ENCODE assay signal across 8 cellular contexts in genomic region chr15:44662478-44663409, GRCh38. TPM values are rescaled to one million over a fixed set of nuclear protein-coding genes. Genes with fewer than 3 reads are reported as not detected.
DNase-seq lines count a peak whose midpoint lies in the region; ATAC-seq, FAIRE-seq and TF ChIP-seq lines count a peak whose summit lies in the region.

No MANE protein-coding gene starts in this region.

- no peaks in the 10 kb centered on the region for H3K27me3 ChIP-seq in bronchial epithelial cell (ENCODE audit: control insufficient read depth, insufficient read depth, low read length)
- H3K27me3 ChIP-seq in kidney epithelial cell (ENCODE audit: control insufficient read depth, insufficient read depth, low read length): no peaks in the 10 kb centered on the region

- ATAC-seq in GM18499 (IDR thresholded peaks at IDR 0.05; ENCODE audit: insufficient read depth, unreplicated experiment) (peak; percentile 22), HG02840 (IDR thresholded peaks at IDR 0.05; ENCODE audit: low FRiP score, unreplicated experiment) (peak; percentile 40)

- FAIRE-seq in bronchial epithelial cell (lab: Jason Lieb, UNC): no peak

- H3K4me3 ChIP-seq in WI38 (ENCODE audit: low read depth, low read length) (peak overlapping the region; percentile 100), bronchial epithelial cell (ENCODE audit: low read depth, low read length) (peak overlapping the region; percentile 99), kidney epithelial cell (ENCODE audit: low read depth, low read length) (peak overlapping the region; percentile 90)

- DNase-seq in NCI-H146 treated with DMSO at 0.1 percent for 48 hours (lab: John Stamatoyannopoulos, UW; ENCODE audit: unreplicated experiment): peak; percentile 26
- peak; percentile 58 for DNase-seq in bronchial epithelial cell (ENCODE audit: low read depth)
- no peak for DNase-seq in kidney epithelial cell (ENCODE audit: low read depth)
- peak; percentile 45 to 77 (median 58) for DNase-seq in stimulated activated CD4-positive, alpha-beta T cell treated with anti-CD3 and anti-CD28 coated beads, Interleukin-1b, Interleukin-23, amount 100 ng/mL, for 24 hours (ENCODE audit: low read depth in 4 of 4, low spot score in 1 of 4)
- no peak for DNase-seq in hippocampal formation (lab: John Stamatoyannopoulos, UW)

- TF ChIP-seq CTCF in WI38 (IDR thresholded peaks at IDR 0.05; ENCODE audit: low read depth, low read length) (no peak), bronchial epithelial cell (IDR thresholded peaks at IDR 0.05; ENCODE audit: insufficient read depth, low read length, severe bottlenecking) (no peak), kidney epithelial cell (IDR thresholded peaks at IDR 0.05; ENCODE audit: insufficient read depth, low read length, poor library complexity, severe bottlenecking) (no peak)

- H3K36me3 ChIP-seq in bronchial epithelial cell (ENCODE audit: control insufficient read depth, insufficient read depth, low read length) (peaks cover 2% of the 10 kb centered on the region), kidney epithelial cell (ENCODE audit: control insufficient read depth, insufficient read depth, low read length) (no peaks in the 10 kb centered on the region)

RNA-seq across cellular contexts. Expression of gene SPG11, which starts 0.7 kb away (rescaled TPM):
- total RNA-seq in bronchial epithelial cell (49.8 and 65.5 TPM in 2 replicates), kidney epithelial cell (63.3 and 68.5 TPM in 2 replicates)

RNA-seq across cellular contexts. Expression of gene PATL2, which starts 48.4 kb away (rescaled TPM):
- total RNA-seq in bronchial epithelial cell (0.13 TPM in 1 of 2 replicates, not detected in the other), kidney epithelial cell (0.33 TPM in 1 of 2 replicates, not detected in the other)

RNA-seq across cellular contexts. Expression of gene B2M, which starts 48.6 kb away (rescaled TPM):
- 681 and 808 TPM in 2 replicates for total RNA-seq in bronchial epithelial cell
- 853 and 956 TPM in 2 replicates for total RNA-seq in kidney epithelial cell

Comparison
In these comparisons a context has a peak if more than half of its experiments do, and no peak if none do; other contexts are left out.
1. DNase-seq: peak in NCI-H146 treated with DMSO at 0.1 percent for 48 hours (single experiment), bronchial epithelial cell (single experiment) and stimulated activated CD4-positive, alpha-beta T cell treated with anti-CD3 and anti-CD28 coated beads, Interleukin-1b, Interleukin-23, amount 100 ng/mL, for 24 hours (4 of 4); none in kidney epithelial cell (single experiment) and hippocampal formation (0 of 2).
2. Peak in every context shown above with its lines, with median percentiles within 50 percentile points of each other: H3K4me3 ChIP-seq.